In genomic region chr4:64539234-64539849, GRCh38 we compare ENCODE assay signal across 8 cellular contexts.
A peak's percentile ranks its signal among the peaks of the same experiment; 100 is the strongest.
DNase-seq lines count a peak whose midpoint lies in the region; ATAC-seq, FAIRE-seq and TF ChIP-seq lines count a peak whose summit lies in the region.

No MANE protein-coding gene starts in this region.

- no peaks in the 10 kb centered on the region for H3K9me2 ChIP-seq in MM.1S (replicated peaks; ENCODE audit: insufficient read depth, low read length)

- TF ChIP-seq POLR2A in H1 (IDR thresholded peaks at IDR 0.05; ENCODE audit: control extremely low read depth in 1 of 2, low read depth in 2 of 2, low read length in 2 of 2) = no peak

- H3K4me2 ChIP-seq in MM.1S (ENCODE audit: low read depth, low read length) = no peak overlapping the region
- H3K4me2 ChIP-seq in H1 (ENCODE audit: insufficient read depth in 1 of 2, low read depth in 2 of 2, low read length in 2 of 2) = no peak overlapping the region
- no peak overlapping the region for H3K4me2 ChIP-seq in mesenchymal stem cell (ENCODE audit: low read length, poor library complexity, severe bottlenecking)

- H2BK12ac ChIP-seq in H1 (ENCODE audit: low read depth, low read length) = no peak overlapping the region
- H2BK12ac ChIP-seq in mesenchymal stem cell (ENCODE audit: low read length in 2 of 2) = no peak overlapping the region

- H4K91ac ChIP-seq in H1 (replicated peaks; ENCODE audit: insufficient read length, low read length) = no peak overlapping the region
- H4K91ac ChIP-seq in mesenchymal stem cell (ENCODE audit: low read length) = no peak overlapping the region

- H2BK20ac ChIP-seq in H1 (ENCODE audit: low read length) = no peak overlapping the region

- DNase-seq in AG09309 (ENCODE audit: low read depth) (peak; percentile 25), GM13976 (ENCODE audit: low spot score) (peak; percentile 46), MM.1S (peak; percentile 71), RWPE2 (ENCODE audit: low spot score) (no peak), H1 (ENCODE audit: low read depth in 1 of 2, low spot score in 2 of 2) (no peak), mesenchymal stem cell (peak; percentile 71), T-helper 9 cell (no peak)

- H2BK120ac ChIP-seq in H1 (replicated peaks; ENCODE audit: low read depth, low read length) (no peak overlapping the region), mesenchymal stem cell (ENCODE audit: low read depth, low read length) (no peak overlapping the region)

- H3K9me3 ChIP-seq in MM.1S (replicated peaks; ENCODE audit: insufficient read depth, low read length) (no peaks in the 10 kb centered on the region), RWPE2 (ENCODE audit: severe bottlenecking) (peaks cover 2% of the 10 kb centered on the region), H1 (ENCODE audit: insufficient read depth in 2 of 2, low read depth in 1 of 2, low read length in 1 of 2) (no peaks in the 10 kb centered on the region), mesenchymal stem cell (ENCODE audit: control insufficient read depth, low read length) (no peaks in the 10 kb centered on the region)

- H2BK5ac ChIP-seq in H1 (ENCODE audit: low read depth, low read length) (no peak overlapping the region), mesenchymal stem cell (ENCODE audit: low read depth, low read length, poor library complexity, severe bottlenecking) (no peak overlapping the region)

- no peak overlapping the region for H3K27ac ChIP-seq in MM.1S (ENCODE audit: low read length)
- no peak overlapping the region for H3K27ac ChIP-seq in RWPE2 (ENCODE audit: poor library complexity, severe bottlenecking)
- no peak overlapping the region for H3K27ac ChIP-seq in H1 (ENCODE audit: low read depth, low read length)
- H3K27ac ChIP-seq in mesenchymal stem cell (ENCODE audit: low read length, poor library complexity, severe bottlenecking) = no peak overlapping the region

- H4K20me1 ChIP-seq in MM.1S (ENCODE audit: insufficient read depth, low read length) (no peaks in the 10 kb centered on the region), H1 (replicated peaks in 1 of 2; ENCODE audit: control insufficient read depth in 1 of 2, insufficient read depth in 2 of 2, low read length in 2 of 2) (no peaks in the 10 kb centered on the region)

- WGBS in H1 (ENCODE audit: extremely low coverage in 1 of 2, insufficient coverage in 1 of 2, insufficient read length in 1 of 2, insufficient replicate concordance in 2 of 2, low coverage in 1 of 2, low lambda C conversion rate in 2 of 2, missing lambda C conversion rate in 1 of 2), 2 experiments = 39% methylated on average over 4 of the region's 4 CpGs; no CpG with 5 or more reads in 1 of the 2 experiments
- no CpG with 5 or more reads among the region's 4 CpGs for WGBS in mesenchymal stem cell

- no peaks in the 10 kb centered on the region for H3K23me2 ChIP-seq in H1 (ENCODE audit: low read depth, low read length)

- H2BK15ac ChIP-seq in H1 (ENCODE audit: low read length) (no peak overlapping the region), mesenchymal stem cell (ENCODE audit: low read depth, poor library complexity, severe bottlenecking) (no peak overlapping the region)

- no peaks in the 10 kb centered on the region for H3K79me2 ChIP-seq in MM.1S (ENCODE audit: low read length)
- no peaks in the 10 kb centered on the region for H3K79me2 ChIP-seq in H1 (ENCODE audit: control insufficient read depth in 1 of 2, insufficient read depth in 2 of 2, low read length in 2 of 2)

- TF ChIP-seq EP300 in H1 (IDR thresholded peaks at IDR 0.05; ENCODE audit: borderline replicate concordance in 1 of 2, low read depth in 2 of 2, low read length in 2 of 2) = no peak

- ATAC-seq in HG02623 (IDR thresholded peaks at IDR 0.05; ENCODE audit: unreplicated experiment) (peak; percentile 95), RWPE2 (ENCODE audit: low read depth) (peak; percentile 79)

- H3K36me3 ChIP-seq in MM.1S (replicated peaks; ENCODE audit: insufficient read depth, low read length) (no peaks in the 10 kb centered on the region), RWPE2 (ENCODE audit: low read depth) (no peaks in the 10 kb centered on the region), H1 (ENCODE audit: control insufficient read depth in 2 of 4, insufficient read depth in 4 of 4, low read length in 3 of 4) (no peaks in the 10 kb centered on the region), mesenchymal stem cell (ENCODE audit: control insufficient read depth in 1 of 2, insufficient read depth in 2 of 2, low read depth in 1 of 2, low read length in 2 of 2) (no peaks in the 10 kb centered on the region)

- H3K4ac ChIP-seq in H1 (replicated peaks; ENCODE audit: insufficient read length, low read depth, low read length) (no peak overlapping the region), mesenchymal stem cell (ENCODE audit: low read depth in 1 of 2, low read length in 2 of 2) (no peak overlapping the region)

- no peak overlapping the region for H3K56ac ChIP-seq in H1 (replicated peaks; ENCODE audit: insufficient read length, low read depth, low read length)

- peak; percentile 24 for FAIRE-seq in H1 (lab: Jason Lieb, UNC)

- H2AFZ ChIP-seq in MM.1S (ENCODE audit: low read length) = no peak overlapping the region
- H2AFZ ChIP-seq in H1 (ENCODE audit: low read length) = no peak overlapping the region
- no peak overlapping the region for H2AFZ ChIP-seq in mesenchymal stem cell (ENCODE audit: low read depth, low read length)

- no peak overlapping the region for H3K9ac ChIP-seq in MM.1S (ENCODE audit: low read length)
- no peak overlapping the region for H3K9ac ChIP-seq in H1 (replicated peaks in 1 of 4; ENCODE audit: extremely low read depth in 1 of 4, low read depth in 3 of 4, low read length in 3 of 4)
- H3K9ac ChIP-seq in mesenchymal stem cell (ENCODE audit: low read length) = no peak overlapping the region

- no peaks in the 10 kb centered on the region for H3K4me1 ChIP-seq in MM.1S (ENCODE audit: low read length)
- no peaks in the 10 kb centered on the region for H3K4me1 ChIP-seq in RWPE2 (ENCODE audit: insufficient read depth, poor library complexity, severe bottlenecking)
- H3K4me1 ChIP-seq in H1 (replicated peaks in 1 of 4; ENCODE audit: control insufficient read depth in 3 of 4, insufficient read depth in 4 of 4, low read length in 3 of 4) = no peaks in the 10 kb centered on the region
- no peaks in the 10 kb centered on the region for H3K4me1 ChIP-seq in mesenchymal stem cell (ENCODE audit: control insufficient read depth, insufficient read depth, low read depth, low read length)

- H3K79me1 ChIP-seq in H1 (ENCODE audit: low read depth, low read length) (no peaks in the 10 kb centered on the region), mesenchymal stem cell (replicated peaks; ENCODE audit: low read length, poor library complexity, severe bottlenecking) (no peaks in the 10 kb centered on the region)

- H3F3A ChIP-seq in MM.1S (ENCODE audit: insufficient read depth, low read length) = no peaks in the 10 kb centered on the region

- TF ChIP-seq RAD21 in H1 (IDR thresholded peaks at IDR 0.05 in 1 of 2, conservative IDR thresholded peaks at IDR 0.05 in 1 of 2; ENCODE audit: low read depth in 2 of 2, low read length in 2 of 2) = peak; percentile 94

- no peak overlapping the region for H2AK5ac ChIP-seq in H1 (ENCODE audit: low read depth, low read length)
- H2AK5ac ChIP-seq in mesenchymal stem cell (ENCODE audit: low read length, severe bottlenecking) = no peak overlapping the region

- POLR2A ChIA-PET in H1 (lab: Charles Lee; ENCODE audit: partially characterized antibody) = no interaction called here

- TF ChIP-seq CTCF in AG09309 (IDR thresholded peaks at IDR 0.05; ENCODE audit: control insufficient read depth, insufficient read depth, low read depth, low read length, missing control alignments) (peak; percentile 77), GM13976 (IDR thresholded peaks at IDR 0.05; ENCODE audit: borderline replicate concordance, control extremely low read depth, extremely low read depth, insufficient read depth, missing control alignments) (peak; percentile 73), MM.1S (IDR thresholded peaks at IDR 0.05; ENCODE audit: low read length) (peak; percentile 68), RWPE2 (IDR thresholded peaks at IDR 0.05; ENCODE audit: poor library complexity, severe bottlenecking) (peak; percentile 89), H1 (IDR thresholded peaks at IDR 0.05; ENCODE audit: control extremely low read depth in 1 of 3, insufficient read depth in 1 of 3, low read depth in 1 of 3, low read length in 3 of 3) (peak in 2 of 3 experiments; percentile 69 to 73; a peak in 3 of 4 replicates)

- H3K4me3 ChIP-seq in AG09309 (ENCODE audit: control insufficient read depth, low read depth, low read length) (no peak overlapping the region), MM.1S (ENCODE audit: low read length) (no peak overlapping the region), RWPE2 (ENCODE audit: severe bottlenecking) (no peak overlapping the region), H1 (ENCODE audit: extremely low read depth in 1 of 4, insufficient read depth in 2 of 4, low read depth in 3 of 4, low read length in 4 of 4) (no peak overlapping the region), mesenchymal stem cell (ENCODE audit: insufficient read depth in 1 of 2, low read depth in 1 of 2, low read length in 2 of 2) (no peak overlapping the region)

- H3K18ac ChIP-seq in H1 (ENCODE audit: extremely low read depth, low read length) (no peak overlapping the region), mesenchymal stem cell (ENCODE audit: low read depth in 1 of 2, low read length in 2 of 2) (no peak overlapping the region)

- no peak overlapping the region for H4K5ac ChIP-seq in H1 (ENCODE audit: insufficient read length, low read depth, low read length)

- H4K8ac ChIP-seq in H1 (ENCODE audit: extremely low read depth, insufficient read depth, low read length) (no peak overlapping the region), mesenchymal stem cell (ENCODE audit: low read length) (no peak overlapping the region)

- no peak overlapping the region for H3K14ac ChIP-seq in H1 (ENCODE audit: insufficient read length)
- no peak overlapping the region for H3K14ac ChIP-seq in mesenchymal stem cell (ENCODE audit: low read length in 2 of 2)

- no peak overlapping the region for H3K23ac ChIP-seq in H1 (ENCODE audit: insufficient read length)
- no peak overlapping the region for H3K23ac ChIP-seq in mesenchymal stem cell (ENCODE audit: low read length in 2 of 2)

- in situ Hi-C loops in GM13976 (cut with MboI; ENCODE audit: low sequenced_read_pairs, unreplicated experiment) = loop anchor here (25.0 kb wide), 1 partner anchor 377 kb away; no protein-coding TSS in a partner anchor

- H3K27me3 ChIP-seq in MM.1S (replicated peaks; ENCODE audit: insufficient read depth, low read length) (no peaks in the 10 kb centered on the region), RWPE2 (ENCODE audit: insufficient read depth, poor library complexity, severe bottlenecking) (peaks cover 2% of the 10 kb centered on the region), H1 (replicated peaks in 1 of 4; ENCODE audit: control insufficient read depth in 3 of 4, extremely low read depth in 1 of 4, insufficient read depth in 3 of 4, low read length in 3 of 4) (peaks cover 0 to 2% (median 0%) of the 10 kb centered on the region in 4 experiments; a peak in 1 of 7 replicates), mesenchymal stem cell (ENCODE audit: control insufficient read depth in 1 of 2, insufficient read depth in 1 of 2, low read length in 2 of 2) (no peaks in the 10 kb centered on the region)

- CTCF ChIA-PET in H1 (lab: Charles Lee; ENCODE audit: partially characterized antibody) = interaction anchor here (0.6 to 5.3 kb wide), 38 partner anchors 8 to 1107 kb away, joined by 3 to 31 read pairs (median 4); no protein-coding TSS in a partner anchor

Comparison
In these comparisons a context has a peak if more than half of its experiments do, and no peak if none do; other contexts are left out.
1. DNase-seq: peak in AG09309 (single experiment), GM13976 (single experiment), MM.1S (single experiment) and mesenchymal stem cell (single experiment); none in RWPE2 (single experiment), H1 (0 of 2) and T-helper 9 cell (single experiment).
2. Peak in every context shown above with its lines, with median percentiles within 50 percentile points of each other: CTCF ChIP-seq.